Comparison of ENCODE assay signal across 18 cellular contexts in the genomic region with DNA sequence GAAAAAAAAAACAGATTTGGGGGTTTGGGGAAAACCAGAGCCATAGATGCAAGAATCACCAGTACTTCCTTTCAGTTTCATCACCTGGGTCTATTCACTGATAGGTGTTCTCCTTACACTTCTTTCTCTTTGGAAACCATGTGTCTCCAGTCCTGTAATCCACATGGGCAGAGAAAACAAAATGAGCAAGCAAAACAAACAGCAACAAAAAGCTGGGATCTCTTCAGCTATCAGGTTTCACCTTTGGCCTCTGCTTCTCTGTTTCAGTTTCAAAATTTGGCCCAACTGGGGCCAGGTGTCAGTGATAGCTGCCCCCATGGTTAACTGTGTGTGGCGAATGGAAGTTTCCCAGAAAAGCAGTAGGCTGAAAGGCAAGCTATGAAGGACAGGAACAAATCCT.
DNase-seq lines count a peak whose midpoint lies in the region; ATAC-seq and TF ChIP-seq lines count a peak whose summit lies in the region.
"Had no signal": no experiment of that assay in that cellular context is flagged by ENCODE, and none has a peak within 500 bp of the region (broad histone marks: within the 10 kb centered on the region; RNA-seq: fewer than 3 reads in every experiment).

No MANE protein-coding gene starts in this region.

- H3K27ac Mint-ChIP-seq in activated CD8-positive, alpha-beta T cell treated with anti-CD3 and anti-CD28 coated beads for 36 hours: no peak overlapping the region
- H3K27ac Mint-ChIP-seq: activated CD8-positive, alpha-beta memory T cell treated with anti-CD3 and anti-CD28 coated beads, Interleukin-2, amount 10 ng/mL, durations not matched to agents 7 days and 5 days; activated naive CD4-positive, alpha-beta T cell treated with anti-CD3 and anti-CD28 coated beads, Interleukin-2, amount 10 ng/mL, durations not matched to agents 7 days and 5 days; immature natural killer cell; mesothelial cell of epicardium had no signal

- H3K27ac ChIP-seq in tibial nerve (no peak overlapping the region), stomach (peak overlapping the region in 1 of 5 donors; percentile 9)
- H3K27ac ChIP-seq: VCaP had no signal

- H3K9me3 Mint-ChIP-seq in activated CD8-positive, alpha-beta T cell treated with anti-CD3 and anti-CD28 coated beads for 36 hours: peaks cover 29% of the 10 kb centered on the region

- H3K9me3 ChIP-seq in tibial nerve (peaks cover 0 to 28% (median 4%) of the 10 kb centered on the region in 4 donors), MG63 (peaks cover 15% of the 10 kb centered on the region), stomach (peaks cover 0 to 31% (median 10%) of the 10 kb centered on the region in 4 donors)

- ATAC-seq in GM19351 (IDR thresholded peaks at IDR 0.05; ENCODE audit: unreplicated experiment) (peak; percentile 83), HG02571 (IDR thresholded peaks at IDR 0.05; ENCODE audit: unreplicated experiment) (peak; percentile 62), HG03354 (IDR thresholded peaks at IDR 0.05; ENCODE audit: poor library complexity, severe bottlenecking, unreplicated experiment) (peak; percentile 88)
- ATAC-seq in activated CD8-positive, alpha-beta T cell treated with anti-CD3 and anti-CD28 coated beads for 36 hours: no peak
- ATAC-seq: activated CD8-positive, alpha-beta memory T cell treated with anti-CD3 and anti-CD28 coated beads, Interleukin-2, amount 10 ng/mL, durations not matched to agents 7 days and 5 days; SK-N-SH treated with all-trans-retinoic acid at 6 μM for 48 hours had no signal

- H3K4me3 Mint-ChIP-seq in activated CD8-positive, alpha-beta T cell treated with anti-CD3 and anti-CD28 coated beads for 36 hours: no peak overlapping the region
- H3K4me3 Mint-ChIP-seq: activated CD8-positive, alpha-beta memory T cell treated with anti-CD3 and anti-CD28 coated beads, Interleukin-2, amount 10 ng/mL, durations not matched to agents 7 days and 5 days; activated naive CD4-positive, alpha-beta T cell treated with anti-CD3 and anti-CD28 coated beads, Interleukin-2, amount 10 ng/mL, durations not matched to agents 7 days and 5 days; immature natural killer cell; mesothelial cell of epicardium had no signal

- POLR2A ChIA-PET in activated CD8-positive, alpha-beta T cell treated with anti-CD3 and anti-CD28 coated beads for 36 hours (lab: Charles Lee): no interaction called here

- H3K27me3 Mint-ChIP-seq in activated CD8-positive, alpha-beta T cell treated with anti-CD3 and anti-CD28 coated beads for 36 hours: no peaks in the 10 kb centered on the region
- H3K27me3 Mint-ChIP-seq: activated CD8-positive, alpha-beta memory T cell treated with anti-CD3 and anti-CD28 coated beads, Interleukin-2, amount 10 ng/mL, durations not matched to agents 7 days and 5 days; activated naive CD4-positive, alpha-beta T cell treated with anti-CD3 and anti-CD28 coated beads, Interleukin-2, amount 10 ng/mL, durations not matched to agents 7 days and 5 days had no signal

- DNase-seq in COLO668 (lab: John Stamatoyannopoulos, UW; ENCODE audit: unreplicated experiment): peak; percentile 1
- DNase-seq in tibial nerve (ENCODE audit: low spot score in 2 of 2): no peak
- no peak for DNase-seq in activated CD8-positive, alpha-beta T cell treated with anti-CD3 and anti-CD28 coated beads for 36 hours
- DNase-seq in MG63: no peak
- DNase-seq in stomach: no peak
- DNase-seq: activated CD8-positive, alpha-beta memory T cell treated with anti-CD3 and anti-CD28 coated beads, Interleukin-2, amount 10 ng/mL, durations not matched to agents 7 days and 5 days; activated naive CD4-positive, alpha-beta T cell treated with anti-CD3 and anti-CD28 coated beads, Interleukin-2, amount 10 ng/mL, durations not matched to agents 7 days and 5 days; COR-L47; immature natural killer cell; occipital lobe; spleen had no signal

- H3K27me3 ChIP-seq in tibial nerve (no peaks in the 10 kb centered on the region), MG63 (no peaks in the 10 kb centered on the region), stomach (no peaks in the 10 kb centered on the region)
- H3K27me3 ChIP-seq: spleen had no signal

- peaks cover 0 to 4% (median 0%) of the 10 kb centered on the region in 3 donors for H3K36me3 ChIP-seq in tibial nerve
- no peaks in the 10 kb centered on the region for H3K36me3 ChIP-seq in MG63
- H3K36me3 ChIP-seq in stomach: no peaks in the 10 kb centered on the region
- H3K36me3 ChIP-seq: spleen, thoracic aorta had no signal

- H3K36me3 Mint-ChIP-seq in activated CD8-positive, alpha-beta T cell treated with anti-CD3 and anti-CD28 coated beads for 36 hours (ENCODE audit: low read depth): peaks cover 12% of the 10 kb centered on the region
- H3K36me3 Mint-ChIP-seq: activated naive CD4-positive, alpha-beta T cell treated with anti-CD3 and anti-CD28 coated beads, Interleukin-2, amount 10 ng/mL, durations not matched to agents 7 days and 5 days had no signal

- TF ChIP-seq POLR2A in tibial nerve (IDR thresholded peaks at IDR 0.05) (no peak), stomach (IDR thresholded peaks at IDR 0.05) (no peak)

- intact Hi-C loops in activated CD8-positive, alpha-beta T cell treated with anti-CD3 and anti-CD28 coated beads for 36 hours (cut with micrococcal nuclease): no loop called here
- intact Hi-C loops in stomach (cut with DNase I; ENCODE audit: low total_unique reads): no loop called here

- TF ChIP-seq EP300 in tibial nerve (IDR thresholded peaks at IDR 0.05): no peak
- TF ChIP-seq EP300 in stomach (IDR thresholded peaks at IDR 0.05): no peak

- H3K4me3 ChIP-seq in tibial nerve: no peak overlapping the region
- H3K4me3 ChIP-seq in MG63: no peak overlapping the region
- no peak overlapping the region for H3K4me3 ChIP-seq in stomach
- H3K4me3 ChIP-seq: spleen had no signal

- H3K4me1 ChIP-seq in tibial nerve (no peaks in the 10 kb centered on the region), stomach (no peaks in the 10 kb centered on the region)
- H3K4me1 ChIP-seq: spleen had no signal

- WGBS in tibial nerve, 2 donors: 90 to 97% methylated on average over 1 of the region's 1 CpG
- 75 to 92% (median 85%) methylated on average over 1 of the region's 1 CpG for WGBS in stomach, 5 donors

- TF ChIP-seq CTCF in tibial nerve (IDR thresholded peaks at IDR 0.05) (no peak), stomach (IDR thresholded peaks at IDR 0.05) (no peak)
- no peak for TF ChIP-seq CTCF in activated CD8-positive, alpha-beta T cell treated with anti-CD3 and anti-CD28 coated beads for 36 hours (IDR thresholded peaks at IDR 0.05)

- CTCF ChIA-PET in activated CD8-positive, alpha-beta T cell treated with anti-CD3 and anti-CD28 coated beads for 36 hours (lab: Charles Lee): interaction anchor here (0.9 kb wide), 1 partner anchor 10 kb away, joined by 3 read pairs; no protein-coding TSS in a partner anchor

- no peaks in the 10 kb centered on the region for H3K4me1 Mint-ChIP-seq in activated CD8-positive, alpha-beta T cell treated with anti-CD3 and anti-CD28 coated beads for 36 hours (ENCODE audit: low read depth)
- H3K4me1 Mint-ChIP-seq: activated naive CD4-positive, alpha-beta T cell treated with anti-CD3 and anti-CD28 coated beads, Interleukin-2, amount 10 ng/mL, durations not matched to agents 7 days and 5 days; immature natural killer cell; mesothelial cell of epicardium had no signal
